ENCODE assay signal across 8 cellular contexts in genomic region chr17:48026503-48027321, GRCh38. TPM values are rescaled to one million over a fixed set of nuclear protein-coding genes. Genes with fewer than 3 reads are reported as not detected.
DNase-seq lines count a peak whose midpoint lies in the region; ATAC-seq and TF ChIP-seq lines count a peak whose summit lies in the region.

No MANE protein-coding gene starts in this region.

- no peak overlapping the region for H3K4me3 ChIP-seq in HFF-Myc (replicated peaks; ENCODE audit: low read depth, low read length)

- peak; percentile 95 for TF ChIP-seq CTCF in HFF-Myc (IDR thresholded peaks at IDR 0.05; ENCODE audit: low read depth, low read length, missing control alignments)

- DNase-seq in COR-L47 (lab: John Stamatoyannopoulos, UW), result peak; percentile 95
- DNase-seq in HFF-Myc (ENCODE audit: extremely low read depth, low read depth), result peak; percentile 84
- peak; percentile 35 for DNase-seq in NCI-H446 treated with DMSO at 0.1 percent for 48 hours (lab: John Stamatoyannopoulos, UW)
- DNase-seq in activated CD4-positive, alpha-beta T cell treated with anti-CD3 and anti-CD28 coated beads for 24 hours (ENCODE audit: low read depth in 2 of 2), result peak; percentile 48 to 64
- peak; percentile 74 for DNase-seq in cerebellum (ENCODE audit: low spot score)
- peak; percentile 97 for DNase-seq in left kidney (ENCODE audit: low read depth, low spot score)
- DNase-seq in stimulated activated CD4-positive, alpha-beta T cell treated with anti-CD3 and anti-CD28 coated beads, Interleukin-2, amount 100 ng/mL, for 24 hours, result peak; percentile 77 to 79

- no peak for ATAC-seq in GM19463 (IDR thresholded peaks at IDR 0.05; ENCODE audit: unreplicated experiment)

RNA-seq across cellular contexts. Expression of gene COPZ2, which starts 10.9 kb away (rescaled TPM):
- 2.9 TPM for total RNA-seq in cerebellum

RNA-seq across cellular contexts. Expression of gene NFE2L1, which starts 21.4 kb away (rescaled TPM):
- total RNA-seq in cerebellum, result 45.1 TPM

RNA-seq across cellular contexts. Expression of gene CDK5RAP3, which starts 55.8 kb away (rescaled TPM):
- total RNA-seq in cerebellum, result 80.0 TPM

Comparison
In these comparisons a context has a peak if more than half of its experiments do, and no peak if none do; other contexts are left out.
1. DNase-seq: peak in every context shown above with its lines; median percentile 97 in left kidney; 95 in COR-L47; 84 in HFF-Myc; 78 in stimulated activated CD4-positive, alpha-beta T cell treated with anti-CD3 and anti-CD28 coated beads, Interleukin-2, amount 100 ng/mL, for 24 hours; 74 in cerebellum; 56 in activated CD4-positive, alpha-beta T cell treated with anti-CD3 and anti-CD28 coated beads for 24 hours; 35 in NCI-H446 treated with DMSO at 0.1 percent for 48 hours.